ENCODE assay signal across 8 cellular contexts in the genomic region with DNA sequence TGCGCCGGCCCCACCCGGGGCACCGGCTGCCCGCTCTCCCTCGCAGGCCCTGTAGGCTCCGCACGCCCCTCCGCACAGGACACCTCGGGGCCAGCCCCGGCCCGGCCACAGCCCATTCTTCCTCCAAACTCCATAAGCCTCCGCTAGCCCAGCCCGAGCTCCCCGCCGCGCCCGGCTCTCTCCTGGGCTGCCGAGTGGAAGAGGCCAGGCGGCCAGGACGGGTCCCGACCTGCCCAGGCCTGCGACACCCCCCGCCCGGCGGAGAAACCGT. TPM values are rescaled to one million over a fixed set of nuclear protein-coding genes. Genes with fewer than 3 reads are reported as not detected.
DNase-seq lines count a peak whose midpoint lies in the region; ATAC-seq and TF ChIP-seq lines count a peak whose summit lies in the region.

No MANE protein-coding gene starts in this region.

- in situ Hi-C loops in SK-MEL-5 (cut with HindIII; ENCODE audit: low pct_unique_long_range_greater_than_20kb, low sequenced_read_pairs), result no loop called here

- no peaks in the 10 kb centered on the region for H3K9me3 ChIP-seq in BE2C

- intact Hi-C loops in left colon (cut with DNase I, micrococcal nuclease), result no loop called here

- TF ChIP-seq CTCF in BE2C (IDR thresholded peaks at IDR 0.05; ENCODE audit: low read depth, low read length), result no peak
- no peak for TF ChIP-seq CTCF in cardiac fibroblast (IDR thresholded peaks at IDR 0.05; ENCODE audit: low read depth, low read length)

- 0 out of 2 replicates have a peak, but pooled peaks cover 3% of the 10 kb centered on the region for H3K36me3 ChIP-seq in BE2C

- peak; percentile 35 for DNase-seq in BE2C
- DNase-seq in SK-MEL-5 (ENCODE audit: low read depth, low spot score), result peak; percentile 35
- peak; percentile 34 to 38 for DNase-seq in cardiac fibroblast (ENCODE audit: low read depth in 2 of 2)
- peak in 1 of 2 donors; percentile 70 for DNase-seq in left colon
- DNase-seq in stimulated activated CD8-positive, alpha-beta memory T cell treated with anti-CD3 and anti-CD28 coated beads, Interleukin-4, amount 100 ng/mL, for 24 hours (ENCODE audit: low read depth), result peak; percentile 13
- DNase-seq in NCI-H1436 (lab: John Stamatoyannopoulos, UW), result no peak

- peak; percentile 49 for ATAC-seq in GM19023 (IDR thresholded peaks at IDR 0.05; ENCODE audit: unreplicated experiment)
- peak; percentile 24 for ATAC-seq in HG03139 (IDR thresholded peaks at IDR 0.05; ENCODE audit: unreplicated experiment)
- peak; percentile 54 for ATAC-seq in left colon

- no peaks in the 10 kb centered on the region for H3K27me3 ChIP-seq in BE2C

- H3K4me3 ChIP-seq in BE2C (ENCODE audit: low read depth, low read length) (peak overlapping the region; percentile 85), cardiac fibroblast (replicated peaks in 1 of 2; ENCODE audit: low read depth in 2 of 2, low read length in 2 of 2) (peak overlapping the region; percentile 66 to 89)

- H3K4me1 ChIP-seq in BE2C, result no peaks in the 10 kb centered on the region

RNA-seq across cellular contexts. Expression of gene NCOR1, which starts 0.4 kb away (rescaled TPM):
- 39.1 TPM for polyA plus RNA-seq in BE2C (2012; ENCODE audit: insufficient read depth, insufficient read length, low read depth)
- 52.5 and 65.9 TPM in 2 replicates for total RNA-seq in SK-MEL-5 (2014; rRNA removed; shearing (Covaris generic))
- polyA plus RNA-seq in SK-MEL-5 (2015; cell fraction: cytosol; rRNA removed), result 49.6 and 112 TPM in 2 replicates
- 54.6 and 68.4 TPM in 2 replicates for polyA plus RNA-seq in SK-MEL-5 (2015; cell fraction: nucleus; rRNA removed)
- 100 to 1,000 TPM; 181 to 257 TPM for total RNA-seq in left colon

RNA-seq across cellular contexts. Expression of gene PIGL, which starts 2.1 kb away (rescaled TPM):
- polyA plus RNA-seq in BE2C (2012; ENCODE audit: insufficient read depth, insufficient read length, low read depth), result 14.3 TPM
- total RNA-seq in SK-MEL-5 (2014; rRNA removed; shearing (Covaris generic)), result 9.4 and 9.9 TPM in 2 replicates
- polyA plus RNA-seq in SK-MEL-5 (2015; cell fraction: cytosol; rRNA removed), result 5.6 and 5.8 TPM in 2 replicates
- polyA plus RNA-seq in SK-MEL-5 (2015; cell fraction: nucleus; rRNA removed), result 159 and 175 TPM in 2 replicates
- total RNA-seq in left colon, result 10 to 100 TPM; 38.4 to 53.4 TPM
